Comparison of ENCODE assay signal across 9 cellular contexts in the genomic region with DNA sequence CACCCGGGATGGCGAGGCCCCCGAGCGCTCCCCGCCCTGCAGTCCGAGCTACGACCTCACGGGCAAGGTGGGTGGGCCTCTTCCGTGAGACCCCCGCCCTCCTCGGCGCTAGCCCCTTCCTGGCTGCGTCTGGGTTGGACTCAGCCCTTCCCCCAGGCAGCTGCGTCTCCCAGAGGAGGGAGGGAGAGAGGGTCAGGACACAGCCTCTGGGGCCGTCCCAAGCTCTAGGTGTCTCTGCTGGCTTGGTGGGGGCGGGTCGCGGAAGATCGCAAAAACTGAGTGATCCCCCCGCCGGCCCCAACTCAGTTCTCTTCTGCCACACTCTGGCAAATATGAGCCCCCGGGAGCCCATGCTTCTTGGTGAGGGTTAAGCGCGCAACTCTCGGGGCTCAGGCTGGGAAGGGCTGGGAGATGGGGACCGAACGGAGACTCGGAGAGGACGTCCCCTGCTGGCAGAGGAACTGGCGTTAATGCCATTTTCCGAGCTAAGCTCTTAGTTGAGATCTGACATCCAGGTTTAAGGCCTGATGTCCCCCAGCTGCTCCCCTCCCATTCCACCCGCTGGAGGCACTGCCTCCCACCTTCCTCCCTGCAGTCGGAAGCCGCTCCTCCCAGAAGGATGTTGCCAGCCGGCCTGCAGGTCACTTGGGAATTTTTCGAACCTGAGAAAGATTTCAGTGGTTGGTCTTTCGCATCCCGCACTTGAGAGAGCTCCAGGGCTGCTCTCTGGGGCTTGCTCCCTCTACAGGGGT. TPM values are rescaled to one million over a fixed set of nuclear protein-coding genes. Genes with fewer than 3 reads are reported as not detected.
DNase-seq lines count a peak whose midpoint lies in the region; ATAC-seq and TF ChIP-seq lines count a peak whose summit lies in the region.
"Had no signal": no experiment of that assay in that cellular context is flagged by ENCODE, and none has a peak within 500 bp of the region (broad histone marks: within the 10 kb centered on the region; RNA-seq: fewer than 3 reads in every experiment).

No MANE protein-coding gene starts in this region.

- peaks cover 66% of the 10 kb centered on the region for H3K4me1 Mint-ChIP-seq in activated naive CD4-positive, alpha-beta T cell treated with anti-CD3 and anti-CD28 coated beads, Interleukin-2, amount 10 ng/mL, durations not matched to agents 7 days and 5 days

- H3K27ac Mint-ChIP-seq in activated naive CD4-positive, alpha-beta T cell treated with anti-CD3 and anti-CD28 coated beads, Interleukin-2, amount 10 ng/mL, durations not matched to agents 7 days and 5 days = peak overlapping the region; percentile 96

- no peaks in the 10 kb centered on the region for H3K36me3 ChIP-seq in hepatocyte (replicated peaks; ENCODE audit: insufficient read depth, low read depth)
- no peaks in the 10 kb centered on the region for H3K36me3 ChIP-seq in smooth muscle cell (ENCODE audit: low read depth)

- peaks cover 6% of the 10 kb centered on the region for H3K27me3 Mint-ChIP-seq in activated naive CD4-positive, alpha-beta T cell treated with anti-CD3 and anti-CD28 coated beads, Interleukin-2, amount 10 ng/mL, durations not matched to agents 7 days and 5 days

- peak overlapping the region; percentile 92 for H3K27ac ChIP-seq in hepatocyte
- H3K27ac ChIP-seq in smooth muscle cell (ENCODE audit: low read depth) = no peak overlapping the region
- H3K27ac ChIP-seq: C4-2B had no signal

- H3K4me3 ChIP-seq in hepatocyte = no peak overlapping the region
- peak overlapping the region; percentile 25 for H3K4me3 ChIP-seq in smooth muscle cell

- no peaks in the 10 kb centered on the region for H3K9me3 ChIP-seq in hepatocyte (ENCODE audit: low read depth)
- no peaks in the 10 kb centered on the region for H3K9me3 ChIP-seq in smooth muscle cell (replicated peaks; ENCODE audit: low read depth)

- H2AFZ ChIP-seq in hepatocyte = peak overlapping the region; percentile 57
- H2AFZ ChIP-seq in smooth muscle cell (ENCODE audit: low read depth) = no peak overlapping the region

- H4K20me1 ChIP-seq in hepatocyte (ENCODE audit: insufficient read depth, poor library complexity, severe bottlenecking) (no peaks in the 10 kb centered on the region), smooth muscle cell (ENCODE audit: low read depth) (no peaks in the 10 kb centered on the region)

- H3K9me2 ChIP-seq in hepatocyte (replicated peaks; ENCODE audit: insufficient read depth) = no peaks in the 10 kb centered on the region

- peak overlapping the region; percentile 84 for H3K4me2 ChIP-seq in hepatocyte
- peak overlapping the region; percentile 68 for H3K4me2 ChIP-seq in smooth muscle cell

- H3K27me3 ChIP-seq in hepatocyte (no peaks in the 10 kb centered on the region), smooth muscle cell (ENCODE audit: low read depth) (peaks cover 57% of the 10 kb centered on the region)

- H3K9me3 Mint-ChIP-seq in activated naive CD4-positive, alpha-beta T cell treated with anti-CD3 and anti-CD28 coated beads, Interleukin-2, amount 10 ng/mL, durations not matched to agents 7 days and 5 days = no peaks in the 10 kb centered on the region

- ATAC-seq in HG03135 (IDR thresholded peaks at IDR 0.05; ENCODE audit: unreplicated experiment) (no peak), HG02970 (IDR thresholded peaks at IDR 0.05; ENCODE audit: low FRiP score, unreplicated experiment) (no peak)

- H3K4me1 ChIP-seq in hepatocyte (ENCODE audit: insufficient read depth) (peaks cover 13% of the 10 kb centered on the region), smooth muscle cell (ENCODE audit: low read depth) (no peaks in the 10 kb centered on the region)

- WGBS in hepatocyte (ENCODE audit: low lambda C conversion rate, missing lambda C conversion rate) = 6% methylated on average over 27 of the region's 38 CpGs
- 3% methylated on average over 37 of the region's 38 CpGs for WGBS in smooth muscle cell (ENCODE audit: low lambda C conversion rate)

- CTCF ChIA-PET in activated naive CD4-positive, alpha-beta T cell treated with anti-CD3 and anti-CD28 coated beads, Interleukin-2, amount 10 ng/mL, durations not matched to agents 7 days and 5 days (lab: Charles Lee) = interaction anchor here (0.7 to 5.5 kb wide), 29 partner anchors 9 to 219 kb away, joined by 3 to 240 read pairs (median 7); a partner anchor contains a TSS

- TF ChIP-seq CTCF in hepatocyte (IDR thresholded peaks at IDR 0.05; ENCODE audit: poor library complexity) (peak; percentile 54), smooth muscle cell (IDR thresholded peaks at IDR 0.05; ENCODE audit: borderline replicate concordance, insufficient read depth, poor library complexity, severe bottlenecking) (peak; percentile 42)

- DNase-seq in NCI-H345 (lab: John Stamatoyannopoulos, UW) (peak; percentile 37), NCI-H345 treated with DMSO at 0.1 percent for 48 hours (lab: John Stamatoyannopoulos, UW; ENCODE audit: unreplicated experiment) (no peak), NCI-H2171 treated with DMSO at 0.1 percent for 48 hours (lab: John Stamatoyannopoulos, UW) (peak; percentile 76), hepatocyte (ENCODE audit: low spot score) (peak; percentile 76), smooth muscle cell (lab: John Stamatoyannopoulos, UW; ENCODE audit: unreplicated experiment) (no peak)
- DNase-seq in activated naive CD4-positive, alpha-beta T cell treated with anti-CD3 and anti-CD28 coated beads, Interleukin-2, amount 10 ng/mL, durations not matched to agents 7 days and 5 days = peak; percentile 70

- H3F3A ChIP-seq in smooth muscle cell (ENCODE audit: low read depth) = no peaks in the 10 kb centered on the region

- H3K36me3 Mint-ChIP-seq in activated naive CD4-positive, alpha-beta T cell treated with anti-CD3 and anti-CD28 coated beads, Interleukin-2, amount 10 ng/mL, durations not matched to agents 7 days and 5 days = peaks cover 9% of the 10 kb centered on the region

- H3K9ac ChIP-seq in smooth muscle cell (ENCODE audit: low read depth) = no peak overlapping the region

- H3K79me2 ChIP-seq in hepatocyte (no peaks in the 10 kb centered on the region), smooth muscle cell (ENCODE audit: low read depth) (no peaks in the 10 kb centered on the region)

- peak overlapping the region; percentile 92 for H3K4me3 Mint-ChIP-seq in activated naive CD4-positive, alpha-beta T cell treated with anti-CD3 and anti-CD28 coated beads, Interleukin-2, amount 10 ng/mL, durations not matched to agents 7 days and 5 days

RNA-seq across cellular contexts. Expression of a gene that starts 0.4 kb away (rescaled TPM):
- total RNA-seq in hepatocyte = 5.9 and 6.1 TPM in 2 replicates
- 7.0 and 11.8 TPM in 2 replicates for polyA plus RNA-seq in hepatocyte
- not detected in 2 replicates for total RNA-seq in smooth muscle cell
- polyA plus RNA-seq in smooth muscle cell = 0.16 TPM in 1 of 2 replicates, not detected in the other

RNA-seq across cellular contexts. Expression of a gene that starts 11.0 kb away (rescaled TPM):
- total RNA-seq in hepatocyte (263 and 269 TPM in 2 replicates), smooth muscle cell (12.4 and 23.2 TPM in 2 replicates)
- polyA plus RNA-seq in hepatocyte (712 and 763 TPM in 2 replicates), smooth muscle cell (31.9 and 38.8 TPM in 2 replicates)

RNA-seq across cellular contexts. Expression of a gene that starts 24.8 kb away (rescaled TPM):
- 0.32 TPM in 1 of 2 replicates, not detected in the other for total RNA-seq in hepatocyte
- 0.44 and 0.85 TPM in 2 replicates for polyA plus RNA-seq in hepatocyte
- total RNA-seq in smooth muscle cell = not detected in 2 replicates
- polyA plus RNA-seq in smooth muscle cell = not detected in 2 replicates

RNA-seq across cellular contexts. Expression of a gene that starts 38.7 kb away (rescaled TPM):
- total RNA-seq in hepatocyte (28.6 and 29.2 TPM in 2 replicates), smooth muscle cell (21.4 and 23.5 TPM in 2 replicates)
- polyA plus RNA-seq in hepatocyte (34.8 and 62.9 TPM in 2 replicates), smooth muscle cell (42.5 and 48.3 TPM in 2 replicates)

Comparison
In these comparisons a context has a peak if more than half of its experiments do, and no peak if none do; other contexts are left out.
1. DNase-seq: peak in NCI-H345 (single experiment), NCI-H2171 treated with DMSO at 0.1 percent for 48 hours (single experiment), activated naive CD4-positive, alpha-beta T cell treated with anti-CD3 and anti-CD28 coated beads, Interleukin-2, amount 10 ng/mL, durations not matched to agents 7 days and 5 days (single experiment) and hepatocyte (single experiment); none in NCI-H345 treated with DMSO at 0.1 percent for 48 hours (single experiment) and smooth muscle cell (single experiment).
2. RNA of a gene that starts 11.0 kb away (total RNA-seq): 263 to 269 TPM in hepatocyte; 12.4 to 23.2 TPM in smooth muscle cell; every median in the first group is over 10 times any median in the second.